Comparison of ENCODE assay signal across 13 cellular contexts in genomic region chr3:64152676-64153466, GRCh38.
DNase-seq lines count a peak whose midpoint lies in the region; ATAC-seq and TF ChIP-seq lines count a peak whose summit lies in the region.
"Had no signal": no experiment of that assay in that cellular context is flagged by ENCODE, and none has a peak within 500 bp of the region (broad histone marks: within the 10 kb centered on the region; RNA-seq: fewer than 3 reads in every experiment).

No MANE protein-coding gene starts in this region.

- H3K27ac ChIP-seq in ACC112 (ENCODE audit: low read depth, low read length) (0 out of 2 replicates have a peak overlapping the region, but pooled peaks have one; percentile 7), esophagus (ENCODE audit: low read depth in 2 of 2, low read length in 1 of 2) (peak overlapping the region; percentile 19 to 45), rectal smooth muscle tissue (ENCODE audit: low read depth, low read length) (peak overlapping the region; percentile 81), testis (no peak overlapping the region)

- H3K4me1 ChIP-seq in ACC112 (ENCODE audit: control insufficient read depth, insufficient read depth, low read length, unreplicated experiment), result peaks cover 9% of the 10 kb centered on the region
- peaks cover 6 to 19% of the 10 kb centered on the region in 2 donors for H3K4me1 ChIP-seq in esophagus (ENCODE audit: control insufficient read depth in 2 of 2, insufficient read depth in 2 of 2, low read length in 1 of 2)
- peaks cover 37% of the 10 kb centered on the region for H3K4me1 ChIP-seq in rectal smooth muscle tissue (ENCODE audit: control insufficient read depth, insufficient read depth, low read length)
- peaks cover 9% of the 10 kb centered on the region for H3K4me1 ChIP-seq in testis

- TF ChIP-seq CTCF in testis (IDR thresholded peaks at IDR 0.05), result no peak

- H3K9ac ChIP-seq in rectal smooth muscle tissue (ENCODE audit: low read length), result no peak overlapping the region

- 87 to 93% methylated on average over 9 of the region's 9 CpGs for WGBS in esophagus, 2 donors
- WGBS in testis, 2 donors, result 91 to 93% methylated on average over 9 of the region's 9 CpGs

- peak; percentile 43 for ATAC-seq in HG03442 (IDR thresholded peaks at IDR 0.05; ENCODE audit: unreplicated experiment)
- no peak for ATAC-seq in GM21367 (IDR thresholded peaks at IDR 0.05; ENCODE audit: unreplicated experiment)
- ATAC-seq: PC-3 had no signal

- H3K79me2 ChIP-seq in ACC112 (ENCODE audit: control insufficient read depth, insufficient read depth, low read length, unreplicated experiment), result no peaks in the 10 kb centered on the region

- DNase-seq in HK-2 (ENCODE audit: unreplicated experiment), result no peak
- no peak for DNase-seq in testis
- DNase-seq in NCI-H2107 treated with DMSO at 0.1 percent for 48 hours (lab: John Stamatoyannopoulos, UW; ENCODE audit: unreplicated experiment), result no peak
- DNase-seq: DMS79, NCI-H146, NCI-H226, NCI-H69 had no signal

- peaks cover 64% of the 10 kb centered on the region for H3K36me3 ChIP-seq in ACC112 (ENCODE audit: insufficient read depth, low read length)
- H3K36me3 ChIP-seq in esophagus (ENCODE audit: control insufficient read depth in 2 of 2, insufficient read depth in 2 of 2, low read length in 1 of 2), result peaks cover 0 to 3% of the 10 kb centered on the region in 2 donors
- no peaks in the 10 kb centered on the region for H3K36me3 ChIP-seq in rectal smooth muscle tissue (ENCODE audit: control insufficient read depth, insufficient read depth, low read length)
- no peaks in the 10 kb centered on the region for H3K36me3 ChIP-seq in testis (ENCODE audit: low read depth, missing control alignments)

- TF ChIP-seq POLR2A in testis (IDR thresholded peaks at IDR 0.05), result no peak

- no peak overlapping the region for H3K4me3 ChIP-seq in ACC112 (ENCODE audit: low read depth, low read length)
- H3K4me3 ChIP-seq in esophagus (ENCODE audit: low read depth in 1 of 2, low read length in 2 of 2), result no peak overlapping the region
- H3K4me3 ChIP-seq in rectal smooth muscle tissue (ENCODE audit: low read length), result no peak overlapping the region
- no peak overlapping the region for H3K4me3 ChIP-seq in testis

- intact Hi-C loops in testis (cut with DNase I; ENCODE audit: low total_unique reads), result no loop called here

- no peak overlapping the region for H2AFZ ChIP-seq in ACC112 (ENCODE audit: low read length, unreplicated experiment)

- H3K9me3 ChIP-seq in esophagus (ENCODE audit: control insufficient read depth in 2 of 2, insufficient read depth in 1 of 2, low read depth in 1 of 2, low read length in 1 of 2) (no peaks in the 10 kb centered on the region), testis (no peaks in the 10 kb centered on the region)

- no peaks in the 10 kb centered on the region for H3K27me3 ChIP-seq in ACC112 (ENCODE audit: insufficient read depth, low read length)
- H3K27me3 ChIP-seq in esophagus (ENCODE audit: control insufficient read depth in 1 of 2, insufficient read depth in 2 of 2, low read length in 2 of 2), result no peaks in the 10 kb centered on the region
- H3K27me3 ChIP-seq in rectal smooth muscle tissue (ENCODE audit: control insufficient read depth, insufficient read depth, low read length), result no peaks in the 10 kb centered on the region
- H3K27me3 ChIP-seq in testis, result no peaks in the 10 kb centered on the region

Comparison
In these comparisons a context has a peak if more than half of its experiments do, and no peak if none do; other contexts are left out.
1. H3K27ac ChIP-seq: peak in ACC112 (single experiment), esophagus (2 of 2) and rectal smooth muscle tissue (single experiment); none in testis (0 of 2).